In the genomic region with DNA sequence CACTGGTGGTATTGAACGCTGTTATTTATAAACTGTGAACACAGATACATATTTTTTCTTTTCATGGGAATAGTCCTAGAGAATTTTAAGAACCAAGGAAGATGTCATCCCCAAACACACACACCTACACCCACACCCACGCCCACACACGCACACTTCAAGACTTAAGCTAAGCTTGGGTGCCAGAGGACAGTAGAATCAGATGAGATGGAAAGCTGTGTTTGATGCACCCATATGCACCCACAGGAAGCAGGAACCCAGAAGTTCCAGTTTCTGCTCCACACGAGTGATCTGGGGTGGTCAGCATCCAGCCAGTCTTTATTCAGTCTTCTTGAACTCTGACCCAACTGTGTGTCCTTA, we compare ENCODE assay signal across 19 cellular contexts.
DNase-seq lines count a peak whose midpoint lies in the region; ATAC-seq, FAIRE-seq and TF ChIP-seq lines count a peak whose summit lies in the region.
"Had no signal": no experiment of that assay in that cellular context is flagged by ENCODE, and none has a peak within 500 bp of the region (broad histone marks: within the 10 kb centered on the region; RNA-seq: fewer than 3 reads in every experiment).

No MANE protein-coding gene starts in this region.

- H4K20me1 ChIP-seq in H1 (replicated peaks in 1 of 2; ENCODE audit: control insufficient read depth in 1 of 2, insufficient read depth in 2 of 2, low read length in 2 of 2), result no peaks in the 10 kb centered on the region
- H4K20me1 ChIP-seq: BLaER1 treated with 17β-estradiol and CSF1 and Interleukin-3, amounts not matched to agents 10 nM and 100 nM had no signal

- ATAC-seq in stimulated activated memory B cell treated with anti-CD40 and anti-IgM and Interleukin-4, amounts not matched to agents 10 μg/mL and 1 μg/mL and 100 μg/mL, for 72 hours, result peak; percentile 27
- ATAC-seq in T-helper 17 cell, result no peak

- H3K4me3 ChIP-seq in HUES48 (ENCODE audit: low read depth, low read length) (peak overlapping the region; percentile 25; the same call in 1 of the 2 replicates), H1 (ENCODE audit: extremely low read depth in 1 of 4, insufficient read depth in 2 of 4, low read depth in 3 of 4, low read length in 4 of 4) (peak overlapping the region in 1 of 4 experiments; percentile 23; a peak in 1 of 8 replicates), mesenchymal stem cell (ENCODE audit: insufficient read depth in 1 of 2, low read depth in 1 of 2, low read length in 2 of 2) (no peak overlapping the region)
- H3K4me3 ChIP-seq: BLaER1 treated with 17β-estradiol and CSF1 and Interleukin-3, amounts not matched to agents 10 nM and 100 nM had no signal

- H3K4me1 ChIP-seq in HUES48 (ENCODE audit: control insufficient read depth, insufficient read depth, low read length) (peaks cover 44% of the 10 kb centered on the region), H1 (replicated peaks in 1 of 4; ENCODE audit: control insufficient read depth in 3 of 4, insufficient read depth in 4 of 4, low read length in 3 of 4) (peaks cover 1 to 13% (median 8%) of the 10 kb centered on the region in 4 experiments; a peak in 5 of 7 replicates), mesenchymal stem cell (ENCODE audit: control insufficient read depth, insufficient read depth, low read depth, low read length) (no peaks in the 10 kb centered on the region)
- H3K4me1 ChIP-seq: BLaER1 treated with 17β-estradiol and CSF1 and Interleukin-3, amounts not matched to agents 10 nM and 100 nM had no signal

- H2AFZ ChIP-seq in H1 (ENCODE audit: low read length), result no peak overlapping the region
- H2AFZ ChIP-seq in mesenchymal stem cell (ENCODE audit: low read depth, low read length), result no peak overlapping the region

- TF ChIP-seq CTCF in H1 (IDR thresholded peaks at IDR 0.05; ENCODE audit: control extremely low read depth in 1 of 3, insufficient read depth in 1 of 3, low read depth in 1 of 3, low read length in 3 of 3), result no peak

- no peaks in the 10 kb centered on the region for H3K9me3 ChIP-seq in HUES48 (ENCODE audit: control insufficient read depth, insufficient read depth, low read length)
- no peaks in the 10 kb centered on the region for H3K9me3 ChIP-seq in H1 (ENCODE audit: insufficient read depth in 2 of 2, low read depth in 1 of 2, low read length in 1 of 2)
- H3K9me3 ChIP-seq in mesenchymal stem cell (ENCODE audit: control insufficient read depth, low read length), result no peaks in the 10 kb centered on the region
- H3K9me3 ChIP-seq in T-helper 17 cell (ENCODE audit: control insufficient read depth, low read length, poor library complexity, severe bottlenecking), result no peaks in the 10 kb centered on the region
- H3K9me3 ChIP-seq: BLaER1 treated with 17β-estradiol and CSF1 and Interleukin-3, amounts not matched to agents 10 nM and 100 nM had no signal

- H2BK12ac ChIP-seq in H1 (ENCODE audit: low read depth, low read length) (no peak overlapping the region; the same call in 1 of the 2 replicates), mesenchymal stem cell (ENCODE audit: low read length in 2 of 2) (no peak overlapping the region)

- 0 out of 2 replicates have a peak overlapping the region, but pooled peaks have one; percentile 10 for H2BK20ac ChIP-seq in H1 (ENCODE audit: low read length)

- H3K9ac ChIP-seq in HUES48 (ENCODE audit: low read depth, low read length), result no peak overlapping the region
- no peak overlapping the region for H3K9ac ChIP-seq in H1 (replicated peaks in 1 of 4; ENCODE audit: extremely low read depth in 1 of 4, low read depth in 3 of 4, low read length in 3 of 4)
- H3K9ac ChIP-seq in mesenchymal stem cell (ENCODE audit: low read length), result no peak overlapping the region
- H3K9ac ChIP-seq: BLaER1 treated with 17β-estradiol and CSF1 and Interleukin-3, amounts not matched to agents 10 nM and 100 nM had no signal

- H3K56ac ChIP-seq in H1 (replicated peaks; ENCODE audit: insufficient read length, low read depth, low read length), result peak overlapping the region; percentile 2

- no peak overlapping the region for H4K8ac ChIP-seq in H1 (ENCODE audit: extremely low read depth, insufficient read depth, low read length)
- H4K8ac ChIP-seq in mesenchymal stem cell (ENCODE audit: low read length), result no peak overlapping the region

- H2BK120ac ChIP-seq in H1 (replicated peaks; ENCODE audit: low read depth, low read length) (peak overlapping the region; percentile 60), mesenchymal stem cell (ENCODE audit: low read depth, low read length) (no peak overlapping the region)

- H3K36me3 ChIP-seq in HUES48 (ENCODE audit: control insufficient read depth, insufficient read depth, low read length), result no peaks in the 10 kb centered on the region
- H3K36me3 ChIP-seq in H1 (ENCODE audit: control insufficient read depth in 2 of 4, insufficient read depth in 4 of 4, low read length in 3 of 4), result no peaks in the 10 kb centered on the region
- H3K36me3 ChIP-seq in mesenchymal stem cell (ENCODE audit: control insufficient read depth in 1 of 2, insufficient read depth in 2 of 2, low read depth in 1 of 2, low read length in 2 of 2), result no peaks in the 10 kb centered on the region
- H3K36me3 ChIP-seq: BLaER1 treated with 17β-estradiol and CSF1 and Interleukin-3, amounts not matched to agents 10 nM and 100 nM had no signal

- H3K9me3 Mint-ChIP-seq in stimulated activated memory B cell treated with anti-CD40 and anti-IgM and Interleukin-4, amounts not matched to agents 10 μg/mL and 1 μg/mL and 100 μg/mL, for 72 hours, result no peaks in the 10 kb centered on the region

- no peak overlapping the region for H3K27ac Mint-ChIP-seq in stimulated activated memory B cell treated with anti-CD40 and anti-IgM and Interleukin-4, amounts not matched to agents 10 μg/mL and 1 μg/mL and 100 μg/mL, for 72 hours
- H3K27ac Mint-ChIP-seq in T-helper 17 cell, result no peak overlapping the region
- H3K27ac Mint-ChIP-seq: CD4-positive, CD25-positive, alpha-beta regulatory T cell; HFFc6; IgD-negative memory B cell had no signal

- no peak overlapping the region for H3K4me3 Mint-ChIP-seq in stimulated activated memory B cell treated with anti-CD40 and anti-IgM and Interleukin-4, amounts not matched to agents 10 μg/mL and 1 μg/mL and 100 μg/mL, for 72 hours
- H3K4me3 Mint-ChIP-seq in T-helper 17 cell, result no peak overlapping the region
- H3K4me3 Mint-ChIP-seq: CD4-positive, CD25-positive, alpha-beta regulatory T cell; HFFc6; IgD-negative memory B cell had no signal

- no peak for DNase-seq in H1 (ENCODE audit: low read depth in 1 of 2, low spot score in 2 of 2)
- DNase-seq in mesenchymal stem cell, result no peak
- no peak for DNase-seq in T-helper 17 cell
- DNase-seq in activated gamma-delta T cell treated with Interleukin-2 at 50 U/mL for 16 hours, result no peak
- no peak for DNase-seq in activated T-cell treated with anti-CD3 and anti-CD28 coated beads for 4 hours
- DNase-seq: Calu3; CD4-positive, CD25-positive, alpha-beta regulatory T cell; DMS 273 treated with DMSO at 0.1 percent for 48 hours; DMS79 treated with DMSO at 0.1 percent for 48 hours; EL; HCEC 1CT; HFFc6; KG1 had no signal

- H3K36me3 Mint-ChIP-seq in stimulated activated memory B cell treated with anti-CD40 and anti-IgM and Interleukin-4, amounts not matched to agents 10 μg/mL and 1 μg/mL and 100 μg/mL, for 72 hours, result no peaks in the 10 kb centered on the region
- no peaks in the 10 kb centered on the region for H3K36me3 Mint-ChIP-seq in T-helper 17 cell (ENCODE audit: low read depth)
- H3K36me3 Mint-ChIP-seq: CD4-positive, CD25-positive, alpha-beta regulatory T cell had no signal

- H3K4ac ChIP-seq in H1 (replicated peaks; ENCODE audit: insufficient read length, low read depth, low read length), result no peak overlapping the region
- H3K4ac ChIP-seq in mesenchymal stem cell (ENCODE audit: low read depth in 1 of 2, low read length in 2 of 2), result no peak overlapping the region

- FAIRE-seq in H1 (lab: Jason Lieb, UNC), result no peak
- FAIRE-seq: G401.6, GM12891 had no signal

- POLR2A ChIA-PET in H1 (lab: Charles Lee; ENCODE audit: partially characterized antibody), result no interaction called here

- H3K27me3 ChIP-seq in HUES48 (ENCODE audit: control insufficient read depth, insufficient read depth, low read length) (no peaks in the 10 kb centered on the region), H1 (replicated peaks in 1 of 4; ENCODE audit: control insufficient read depth in 3 of 4, extremely low read depth in 1 of 4, insufficient read depth in 3 of 4, low read length in 3 of 4) (peaks cover 0 to 1% (median 0%) of the 10 kb centered on the region in 4 experiments; a peak in 1 of 7 replicates), mesenchymal stem cell (ENCODE audit: control insufficient read depth in 1 of 2, insufficient read depth in 1 of 2, low read length in 2 of 2) (no peaks in the 10 kb centered on the region)
- H3K27me3 ChIP-seq: BLaER1 treated with 17β-estradiol and CSF1 and Interleukin-3, amounts not matched to agents 10 nM and 100 nM had no signal

- H2BK5ac ChIP-seq in H1 (ENCODE audit: low read depth, low read length), result no peak overlapping the region
- H2BK5ac ChIP-seq in mesenchymal stem cell (ENCODE audit: low read depth, low read length, poor library complexity, severe bottlenecking), result no peak overlapping the region

- no peak for TF ChIP-seq RAD21 in H1 (IDR thresholded peaks at IDR 0.05 in 1 of 2, conservative IDR thresholded peaks at IDR 0.05 in 1 of 2; ENCODE audit: low read depth in 2 of 2, low read length in 2 of 2)

- H3K23ac ChIP-seq in H1 (ENCODE audit: insufficient read length), result no peak overlapping the region
- H3K23ac ChIP-seq in mesenchymal stem cell (ENCODE audit: low read length in 2 of 2), result no peak overlapping the region

- CTCF ChIA-PET in H1 (lab: Charles Lee; ENCODE audit: partially characterized antibody), result interaction anchor here (0.9 to 1.1 kb wide), 2 partner anchors 10 to 220 kb away, joined by 4 read pairs; no protein-coding TSS in a partner anchor

- H3K27ac ChIP-seq in HUES48 (ENCODE audit: low read depth, low read length) (peak overlapping the region; percentile 88), H1 (ENCODE audit: low read depth, low read length) (no peak overlapping the region), mesenchymal stem cell (ENCODE audit: low read length, poor library complexity, severe bottlenecking) (no peak overlapping the region)
- H3K27ac ChIP-seq: BLaER1 treated with 17β-estradiol and CSF1 and Interleukin-3, amounts not matched to agents 10 nM and 100 nM had no signal

- no peaks in the 10 kb centered on the region for H3K27me3 Mint-ChIP-seq in stimulated activated memory B cell treated with anti-CD40 and anti-IgM and Interleukin-4, amounts not matched to agents 10 μg/mL and 1 μg/mL and 100 μg/mL, for 72 hours
- H3K27me3 Mint-ChIP-seq in T-helper 17 cell, result no peaks in the 10 kb centered on the region
- H3K27me3 Mint-ChIP-seq: CD4-positive, CD25-positive, alpha-beta regulatory T cell; IgD-negative memory B cell had no signal

- peak overlapping the region; percentile 31 for H4K91ac ChIP-seq in H1 (replicated peaks; ENCODE audit: insufficient read length, low read length)
- H4K91ac ChIP-seq in mesenchymal stem cell (ENCODE audit: low read length), result peak overlapping the region; percentile 6

- TF ChIP-seq EP300 in H1 (IDR thresholded peaks at IDR 0.05; ENCODE audit: borderline replicate concordance in 1 of 2, low read depth in 2 of 2, low read length in 2 of 2), result no peak

- H3K18ac ChIP-seq in H1 (ENCODE audit: extremely low read depth, low read length), result no peak overlapping the region; the same call in 1 of the 2 replicates
- peak overlapping the region in 1 of 2 experiments; percentile 78 for H3K18ac ChIP-seq in mesenchymal stem cell (ENCODE audit: low read depth in 1 of 2, low read length in 2 of 2)

- TF ChIP-seq POLR2A in H1 (IDR thresholded peaks at IDR 0.05; ENCODE audit: control extremely low read depth in 1 of 2, low read depth in 2 of 2, low read length in 2 of 2), result no peak

- H3K4me2 ChIP-seq in H1 (ENCODE audit: insufficient read depth in 1 of 2, low read depth in 2 of 2, low read length in 2 of 2) (peak overlapping the region; percentile 23 to 50; a peak in 2 of 4 replicates), mesenchymal stem cell (ENCODE audit: low read length, poor library complexity, severe bottlenecking) (no peak overlapping the region)
- H3K4me2 ChIP-seq: BLaER1 treated with 17β-estradiol and CSF1 and Interleukin-3, amounts not matched to agents 10 nM and 100 nM had no signal

- H3K79me1 ChIP-seq in H1 (ENCODE audit: low read depth, low read length) (no peaks in the 10 kb centered on the region), mesenchymal stem cell (replicated peaks; ENCODE audit: low read length, poor library complexity, severe bottlenecking) (no peaks in the 10 kb centered on the region)

- H2BK15ac ChIP-seq in H1 (ENCODE audit: low read length) (no peak overlapping the region), mesenchymal stem cell (ENCODE audit: low read depth, poor library complexity, severe bottlenecking) (no peak overlapping the region)

- no peaks in the 10 kb centered on the region for H3K4me1 Mint-ChIP-seq in stimulated activated memory B cell treated with anti-CD40 and anti-IgM and Interleukin-4, amounts not matched to agents 10 μg/mL and 1 μg/mL and 100 μg/mL, for 72 hours
- H3K4me1 Mint-ChIP-seq in T-helper 17 cell, result no peaks in the 10 kb centered on the region
- H3K4me1 Mint-ChIP-seq: CD4-positive, CD25-positive, alpha-beta regulatory T cell; IgD-negative memory B cell had no signal

- H4K5ac ChIP-seq in H1 (ENCODE audit: insufficient read length, low read depth, low read length), result no peak overlapping the region

- H2AK5ac ChIP-seq in H1 (ENCODE audit: low read depth, low read length) (no peak overlapping the region), mesenchymal stem cell (ENCODE audit: low read length, severe bottlenecking) (no peak overlapping the region)

- no peaks in the 10 kb centered on the region for H3K23me2 ChIP-seq in H1 (ENCODE audit: low read depth, low read length)

- H3K14ac ChIP-seq in H1 (ENCODE audit: insufficient read length) (no peak overlapping the region), mesenchymal stem cell (ENCODE audit: low read length in 2 of 2) (no peak overlapping the region)

- WGBS in H1 (ENCODE audit: extremely low coverage in 1 of 2, insufficient coverage in 1 of 2, insufficient read length in 1 of 2, insufficient replicate concordance in 2 of 2, low coverage in 1 of 2, low lambda C conversion rate in 2 of 2, missing lambda C conversion rate in 1 of 2), 2 experiments, result 80% methylated on average over 4 of the region's 4 CpGs; no CpG with 5 or more reads in 1 of the 2 experiments
- WGBS in mesenchymal stem cell, result 96% methylated on average over 3 of the region's 4 CpGs

- no peaks in the 10 kb centered on the region for H3K79me2 ChIP-seq in H1 (ENCODE audit: control insufficient read depth in 1 of 2, insufficient read depth in 2 of 2, low read length in 2 of 2)
